Comparison of ENCODE assay signal across 1 cellular context in the genomic region with DNA sequence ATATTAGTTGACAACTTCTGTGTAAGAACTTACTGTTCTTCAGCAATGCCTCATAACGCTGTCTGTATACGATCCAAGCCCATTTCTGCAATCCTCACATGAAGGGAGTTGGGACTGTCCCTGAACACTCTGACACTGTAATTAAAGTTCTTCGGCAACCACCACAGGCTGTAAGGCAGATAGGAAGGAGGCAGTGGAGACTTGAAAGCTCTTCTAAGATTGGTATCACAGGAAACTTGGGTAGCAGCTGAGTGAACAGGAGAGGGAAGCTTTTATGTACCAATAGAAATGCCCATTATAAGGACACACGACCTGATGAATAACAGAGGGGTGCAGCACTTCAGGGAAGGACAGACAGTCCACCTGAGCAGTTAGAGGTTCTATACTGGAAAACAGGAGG.
TF ChIP-seq lines count a peak whose summit lies in the region.

No MANE protein-coding gene starts in this region.

TF ChIP-seq in WTC11, 78 proteins besides CTCF, POLR2A, EP300 and RAD21 (continued from another document):
- TF ChIP-seq NR1H2 (CRISPR knock-in tag; IDR thresholded peaks at IDR 0.05) (no peak), ELF4 (CRISPR knock-in tag; IDR thresholded peaks at IDR 0.05; ENCODE audit: low read depth) (no peak), IRF2 (CRISPR knock-in tag; IDR thresholded peaks at IDR 0.05; ENCODE audit: borderline replicate concordance, low read depth) (no peak), ZNF263 (CRISPR knock-in tag; IDR thresholded peaks at IDR 0.05; ENCODE audit: low read depth) (no peak), GRHL2 (CRISPR knock-in tag; IDR thresholded peaks at IDR 0.05; ENCODE audit: insufficient replicate concordance, severe bottlenecking) (no peak), TCF7 (CRISPR knock-in tag; IDR thresholded peaks at IDR 0.05; ENCODE audit: low read depth) (no peak), CREM (CRISPR knock-in tag; IDR thresholded peaks at IDR 0.05) (no peak)
- TF ChIP-seq, protein P1, sequence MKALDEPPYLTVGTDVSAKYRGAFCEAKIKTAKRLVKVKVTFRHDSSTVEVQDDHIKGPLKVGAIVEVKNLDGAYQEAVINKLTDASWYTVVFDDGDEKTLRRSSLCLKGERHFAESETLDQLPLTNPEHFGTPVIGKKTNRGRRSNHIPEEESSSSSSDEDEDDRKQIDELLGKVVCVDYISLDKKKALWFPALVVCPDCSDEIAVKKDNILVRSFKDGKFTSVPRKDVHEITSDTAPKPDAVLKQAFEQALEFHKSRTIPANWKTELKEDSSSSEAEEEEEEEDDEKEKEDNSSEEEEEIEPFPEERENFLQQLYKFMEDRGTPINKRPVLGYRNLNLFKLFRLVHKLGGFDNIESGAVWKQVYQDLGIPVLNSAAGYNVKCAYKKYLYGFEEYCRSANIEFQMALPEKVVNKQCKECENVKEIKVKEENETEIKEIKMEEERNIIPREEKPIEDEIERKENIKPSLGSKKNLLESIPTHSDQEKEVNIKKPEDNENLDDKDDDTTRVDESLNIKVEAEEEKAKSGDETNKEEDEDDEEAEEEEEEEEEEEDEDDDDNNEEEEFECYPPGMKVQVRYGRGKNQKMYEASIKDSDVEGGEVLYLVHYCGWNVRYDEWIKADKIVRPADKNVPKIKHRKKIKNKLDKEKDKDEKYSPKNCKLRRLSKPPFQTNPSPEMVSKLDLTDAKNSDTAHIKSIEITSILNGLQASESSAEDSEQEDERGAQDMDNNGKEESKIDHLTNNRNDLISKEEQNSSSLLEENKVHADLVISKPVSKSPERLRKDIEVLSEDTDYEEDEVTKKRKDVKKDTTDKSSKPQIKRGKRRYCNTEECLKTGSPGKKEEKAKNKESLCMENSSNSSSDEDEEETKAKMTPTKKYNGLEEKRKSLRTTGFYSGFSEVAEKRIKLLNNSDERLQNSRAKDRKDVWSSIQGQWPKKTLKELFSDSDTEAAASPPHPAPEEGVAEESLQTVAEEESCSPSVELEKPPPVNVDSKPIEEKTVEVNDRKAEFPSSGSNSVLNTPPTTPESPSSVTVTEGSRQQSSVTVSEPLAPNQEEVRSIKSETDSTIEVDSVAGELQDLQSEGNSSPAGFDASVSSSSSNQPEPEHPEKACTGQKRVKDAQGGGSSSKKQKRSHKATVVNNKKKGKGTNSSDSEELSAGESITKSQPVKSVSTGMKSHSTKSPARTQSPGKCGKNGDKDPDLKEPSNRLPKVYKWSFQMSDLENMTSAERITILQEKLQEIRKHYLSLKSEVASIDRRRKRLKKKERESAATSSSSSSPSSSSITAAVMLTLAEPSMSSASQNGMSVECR (CRISPR knock-in tag; IDR thresholded peaks at IDR 0.05; ENCODE audit: borderline replicate concordance), result no peak
- TF ChIP-seq, protein P2, sequence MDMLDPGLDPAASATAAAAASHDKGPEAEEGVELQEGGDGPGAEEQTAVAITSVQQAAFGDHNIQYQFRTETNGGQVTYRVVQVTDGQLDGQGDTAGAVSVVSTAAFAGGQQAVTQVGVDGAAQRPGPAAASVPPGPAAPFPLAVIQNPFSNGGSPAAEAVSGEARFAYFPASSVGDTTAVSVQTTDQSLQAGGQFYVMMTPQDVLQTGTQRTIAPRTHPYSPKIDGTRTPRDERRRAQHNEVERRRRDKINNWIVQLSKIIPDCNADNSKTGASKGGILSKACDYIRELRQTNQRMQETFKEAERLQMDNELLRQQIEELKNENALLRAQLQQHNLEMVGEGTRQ (CRISPR knock-in tag; IDR thresholded peaks at IDR 0.05), result no peak
